In the genomic region with DNA sequence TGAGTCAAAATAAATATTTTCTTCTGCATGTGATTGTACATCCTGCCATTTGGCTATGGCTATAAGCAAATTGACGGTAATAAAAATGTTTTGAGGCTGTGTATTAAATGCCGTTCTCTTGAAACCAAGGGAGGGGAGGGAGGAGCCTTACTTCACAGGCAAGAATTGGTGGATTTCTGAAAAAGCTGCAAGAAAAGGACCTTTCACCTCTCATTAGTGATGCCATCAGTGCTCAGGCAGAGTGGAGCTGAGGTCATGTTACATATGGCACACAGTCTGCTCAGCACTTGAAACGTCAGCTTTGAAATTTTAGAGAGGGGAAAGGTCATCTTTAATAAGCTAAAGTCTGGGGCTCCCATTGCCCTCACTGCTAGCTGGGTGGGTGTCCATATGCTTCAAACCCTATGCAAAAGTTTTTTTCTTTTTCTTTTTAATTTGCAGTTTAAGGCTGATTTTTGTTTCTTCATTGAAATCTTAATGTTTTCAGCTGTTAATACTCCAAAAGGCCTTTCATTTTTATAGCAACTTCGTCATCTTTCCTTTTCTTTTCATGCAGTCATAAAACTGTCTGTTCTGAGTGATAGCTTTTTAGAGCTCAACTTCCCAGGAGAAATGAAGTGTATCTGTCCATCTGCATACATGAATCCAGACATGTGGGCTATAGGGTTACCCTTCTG, we compare ENCODE assay signal across 1 cellular context.
A peak's percentile ranks its signal among the peaks of the same experiment; 100 is the strongest.
TF ChIP-seq lines count a peak whose summit lies in the region.

No MANE protein-coding gene starts in this region.

TF ChIP-seq in HepG2, 621 proteins besides CTCF, POLR2A, EP300 and RAD21 (continued from another document and continues in another):
- TF ChIP-seq, protein P1, sequence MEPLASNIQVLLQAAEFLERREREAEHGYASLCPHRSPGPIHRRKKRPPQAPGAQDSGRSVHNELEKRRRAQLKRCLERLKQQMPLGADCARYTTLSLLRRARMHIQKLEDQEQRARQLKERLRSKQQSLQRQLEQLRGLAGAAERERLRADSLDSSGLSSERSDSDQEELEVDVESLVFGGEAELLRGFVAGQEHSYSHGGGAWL (CRISPR knock-in tag; IDR thresholded peaks at IDR 0.05): no peak
- TF ChIP-seq, protein P2, sequence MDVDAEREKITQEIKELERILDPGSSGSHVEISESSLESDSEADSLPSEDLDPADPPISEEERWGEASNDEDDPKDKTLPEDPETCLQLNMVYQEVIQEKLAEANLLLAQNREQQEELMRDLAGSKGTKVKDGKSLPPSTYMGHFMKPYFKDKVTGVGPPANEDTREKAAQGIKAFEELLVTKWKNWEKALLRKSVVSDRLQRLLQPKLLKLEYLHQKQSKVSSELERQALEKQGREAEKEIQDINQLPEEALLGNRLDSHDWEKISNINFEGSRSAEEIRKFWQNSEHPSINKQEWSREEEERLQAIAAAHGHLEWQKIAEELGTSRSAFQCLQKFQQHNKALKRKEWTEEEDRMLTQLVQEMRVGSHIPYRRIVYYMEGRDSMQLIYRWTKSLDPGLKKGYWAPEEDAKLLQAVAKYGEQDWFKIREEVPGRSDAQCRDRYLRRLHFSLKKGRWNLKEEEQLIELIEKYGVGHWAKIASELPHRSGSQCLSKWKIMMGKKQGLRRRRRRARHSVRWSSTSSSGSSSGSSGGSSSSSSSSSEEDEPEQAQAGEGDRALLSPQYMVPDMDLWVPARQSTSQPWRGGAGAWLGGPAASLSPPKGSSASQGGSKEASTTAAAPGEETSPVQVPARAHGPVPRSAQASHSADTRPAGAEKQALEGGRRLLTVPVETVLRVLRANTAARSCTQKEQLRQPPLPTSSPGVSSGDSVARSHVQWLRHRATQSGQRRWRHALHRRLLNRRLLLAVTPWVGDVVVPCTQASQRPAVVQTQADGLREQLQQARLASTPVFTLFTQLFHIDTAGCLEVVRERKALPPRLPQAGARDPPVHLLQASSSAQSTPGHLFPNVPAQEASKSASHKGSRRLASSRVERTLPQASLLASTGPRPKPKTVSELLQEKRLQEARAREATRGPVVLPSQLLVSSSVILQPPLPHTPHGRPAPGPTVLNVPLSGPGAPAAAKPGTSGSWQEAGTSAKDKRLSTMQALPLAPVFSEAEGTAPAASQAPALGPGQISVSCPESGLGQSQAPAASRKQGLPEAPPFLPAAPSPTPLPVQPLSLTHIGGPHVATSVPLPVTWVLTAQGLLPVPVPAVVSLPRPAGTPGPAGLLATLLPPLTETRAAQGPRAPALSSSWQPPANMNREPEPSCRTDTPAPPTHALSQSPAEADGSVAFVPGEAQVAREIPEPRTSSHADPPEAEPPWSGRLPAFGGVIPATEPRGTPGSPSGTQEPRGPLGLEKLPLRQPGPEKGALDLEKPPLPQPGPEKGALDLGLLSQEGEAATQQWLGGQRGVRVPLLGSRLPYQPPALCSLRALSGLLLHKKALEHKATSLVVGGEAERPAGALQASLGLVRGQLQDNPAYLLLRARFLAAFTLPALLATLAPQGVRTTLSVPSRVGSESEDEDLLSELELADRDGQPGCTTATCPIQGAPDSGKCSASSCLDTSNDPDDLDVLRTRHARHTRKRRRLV (CRISPR knock-in tag; IDR thresholded peaks at IDR 0.05): no peak
- TF ChIP-seq ZFP36L2 (CRISPR knock-in tag; IDR thresholded peaks at IDR 0.05) (no peak), PAF1 (CRISPR knock-in tag; IDR thresholded peaks at IDR 0.05) (no peak), AGO2 (optimal IDR thresholded peaks at IDR 0.05; ENCODE audit: low read depth, low read length) (no peak), CHD4 (IDR thresholded peaks at IDR 0.05; ENCODE audit: borderline replicate concordance, low read length) (no peak), HOXA7 (CRISPR knock-in tag; IDR thresholded peaks at IDR 0.05) (no peak), SSRP1 (CRISPR knock-in tag; IDR thresholded peaks at IDR 0.05) (no peak), RARA (CRISPR knock-in tag; IDR thresholded peaks at IDR 0.05) (peak; percentile 65; the same call in 1 of the 2 replicates), HOXD1 (CRISPR knock-in tag; IDR thresholded peaks at IDR 0.05) (no peak), ZNF562 (CRISPR knock-in tag; IDR thresholded peaks at IDR 0.05; ENCODE audit: borderline replicate concordance) (no peak), CBX1 (IDR thresholded peaks at IDR 0.05; ENCODE audit: low read depth) (no peak), ZNF383 (CRISPR knock-in tag; IDR thresholded peaks at IDR 0.05; ENCODE audit: borderline replicate concordance) (no peak), ATAD3A (CRISPR knock-in tag; IDR thresholded peaks at IDR 0.05) (no peak), SP1 (IDR thresholded peaks at IDR 0.05) (no peak), SP1 (CRISPR knock-in tag; IDR thresholded peaks at IDR 0.05) (no peak), ARHGAP35 (CRISPR knock-in tag; IDR thresholded peaks at IDR 0.05; ENCODE audit: borderline replicate concordance) (no peak), ZNF709 (CRISPR knock-in tag; IDR thresholded peaks at IDR 0.05) (no peak)
- TF ChIP-seq, protein P3, sequence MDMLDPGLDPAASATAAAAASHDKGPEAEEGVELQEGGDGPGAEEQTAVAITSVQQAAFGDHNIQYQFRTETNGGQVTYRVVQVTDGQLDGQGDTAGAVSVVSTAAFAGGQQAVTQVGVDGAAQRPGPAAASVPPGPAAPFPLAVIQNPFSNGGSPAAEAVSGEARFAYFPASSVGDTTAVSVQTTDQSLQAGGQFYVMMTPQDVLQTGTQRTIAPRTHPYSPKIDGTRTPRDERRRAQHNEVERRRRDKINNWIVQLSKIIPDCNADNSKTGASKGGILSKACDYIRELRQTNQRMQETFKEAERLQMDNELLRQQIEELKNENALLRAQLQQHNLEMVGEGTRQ (IDR thresholded peaks at IDR 0.05; ENCODE audit: low read depth, low read length): no peak
- TF ChIP-seq, protein P3 (CRISPR knock-in tag; IDR thresholded peaks at IDR 0.05; ENCODE audit: borderline replicate concordance): no peak
- TF ChIP-seq, protein P4, sequence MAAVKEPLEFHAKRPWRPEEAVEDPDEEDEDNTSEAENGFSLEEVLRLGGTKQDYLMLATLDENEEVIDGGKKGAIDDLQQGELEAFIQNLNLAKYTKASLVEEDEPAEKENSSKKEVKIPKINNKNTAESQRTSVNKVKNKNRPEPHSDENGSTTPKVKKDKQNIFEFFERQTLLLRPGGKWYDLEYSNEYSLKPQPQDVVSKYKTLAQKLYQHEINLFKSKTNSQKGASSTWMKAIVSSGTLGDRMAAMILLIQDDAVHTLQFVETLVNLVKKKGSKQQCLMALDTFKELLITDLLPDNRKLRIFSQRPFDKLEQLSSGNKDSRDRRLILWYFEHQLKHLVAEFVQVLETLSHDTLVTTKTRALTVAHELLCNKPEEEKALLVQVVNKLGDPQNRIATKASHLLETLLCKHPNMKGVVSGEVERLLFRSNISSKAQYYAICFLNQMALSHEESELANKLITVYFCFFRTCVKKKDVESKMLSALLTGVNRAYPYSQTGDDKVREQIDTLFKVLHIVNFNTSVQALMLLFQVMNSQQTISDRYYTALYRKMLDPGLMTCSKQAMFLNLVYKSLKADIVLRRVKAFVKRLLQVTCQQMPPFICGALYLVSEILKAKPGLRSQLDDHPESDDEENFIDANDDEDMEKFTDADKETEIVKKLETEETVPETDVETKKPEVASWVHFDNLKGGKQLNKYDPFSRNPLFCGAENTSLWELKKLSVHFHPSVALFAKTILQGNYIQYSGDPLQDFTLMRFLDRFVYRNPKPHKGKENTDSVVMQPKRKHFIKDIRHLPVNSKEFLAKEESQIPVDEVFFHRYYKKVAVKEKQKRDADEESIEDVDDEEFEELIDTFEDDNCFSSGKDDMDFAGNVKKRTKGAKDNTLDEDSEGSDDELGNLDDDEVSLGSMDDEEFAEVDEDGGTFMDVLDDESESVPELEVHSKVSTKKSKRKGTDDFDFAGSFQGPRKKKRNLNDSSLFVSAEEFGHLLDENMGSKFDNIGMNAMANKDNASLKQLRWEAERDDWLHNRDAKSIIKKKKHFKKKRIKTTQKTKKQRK (IDR thresholded peaks at IDR 0.05; ENCODE audit: low read length): no peak
- TF ChIP-seq, protein P5, sequence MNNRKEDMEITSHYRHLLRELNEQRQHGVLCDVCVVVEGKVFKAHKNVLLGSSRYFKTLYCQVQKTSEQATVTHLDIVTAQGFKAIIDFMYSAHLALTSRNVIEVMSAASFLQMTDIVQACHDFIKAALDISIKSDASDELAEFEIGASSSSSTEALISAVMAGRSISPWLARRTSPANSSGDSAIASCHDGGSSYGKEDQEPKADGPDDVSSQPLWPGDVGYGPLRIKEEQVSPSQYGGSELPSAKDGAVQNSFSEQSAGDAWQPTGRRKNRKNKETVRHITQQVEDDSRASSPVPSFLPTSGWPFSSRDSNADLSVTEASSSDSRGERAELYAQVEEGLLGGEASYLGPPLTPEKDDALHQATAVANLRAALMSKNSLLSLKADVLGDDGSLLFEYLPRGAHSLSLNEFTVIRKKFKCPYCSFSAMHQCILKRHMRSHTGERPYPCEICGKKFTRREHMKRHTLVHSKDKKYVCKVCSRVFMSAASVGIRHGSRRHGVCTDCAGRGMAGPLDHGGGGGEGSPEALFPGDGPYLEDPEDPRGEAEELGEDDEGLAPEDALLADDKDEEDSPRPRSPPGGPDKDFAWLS (CRISPR knock-in tag; IDR thresholded peaks at IDR 0.05; ENCODE audit: borderline replicate concordance): no peak
- TF ChIP-seq, protein P6, sequence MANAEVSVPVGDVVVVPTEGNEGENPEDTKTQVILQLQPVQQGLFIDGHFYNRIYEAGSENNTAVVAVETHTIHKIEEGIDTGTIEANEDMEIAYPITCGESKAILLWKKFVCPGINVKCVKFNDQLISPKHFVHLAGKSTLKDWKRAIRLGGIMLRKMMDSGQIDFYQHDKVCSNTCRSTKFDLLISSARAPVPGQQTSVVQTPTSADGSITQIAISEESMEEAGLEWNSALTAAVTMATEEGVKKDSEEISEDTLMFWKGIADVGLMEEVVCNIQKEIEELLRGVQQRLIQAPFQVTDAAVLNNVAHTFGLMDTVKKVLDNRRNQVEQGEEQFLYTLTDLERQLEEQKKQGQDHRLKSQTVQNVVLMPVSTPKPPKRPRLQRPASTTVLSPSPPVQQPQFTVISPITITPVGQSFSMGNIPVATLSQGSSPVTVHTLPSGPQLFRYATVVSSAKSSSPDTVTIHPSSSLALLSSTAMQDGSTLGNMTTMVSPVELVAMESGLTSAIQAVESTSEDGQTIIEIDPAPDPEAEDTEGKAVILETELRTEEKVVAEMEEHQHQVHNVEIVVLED (CRISPR knock-in tag; IDR thresholded peaks at IDR 0.05; ENCODE audit: borderline replicate concordance): no peak
- TF ChIP-seq, protein P7, sequence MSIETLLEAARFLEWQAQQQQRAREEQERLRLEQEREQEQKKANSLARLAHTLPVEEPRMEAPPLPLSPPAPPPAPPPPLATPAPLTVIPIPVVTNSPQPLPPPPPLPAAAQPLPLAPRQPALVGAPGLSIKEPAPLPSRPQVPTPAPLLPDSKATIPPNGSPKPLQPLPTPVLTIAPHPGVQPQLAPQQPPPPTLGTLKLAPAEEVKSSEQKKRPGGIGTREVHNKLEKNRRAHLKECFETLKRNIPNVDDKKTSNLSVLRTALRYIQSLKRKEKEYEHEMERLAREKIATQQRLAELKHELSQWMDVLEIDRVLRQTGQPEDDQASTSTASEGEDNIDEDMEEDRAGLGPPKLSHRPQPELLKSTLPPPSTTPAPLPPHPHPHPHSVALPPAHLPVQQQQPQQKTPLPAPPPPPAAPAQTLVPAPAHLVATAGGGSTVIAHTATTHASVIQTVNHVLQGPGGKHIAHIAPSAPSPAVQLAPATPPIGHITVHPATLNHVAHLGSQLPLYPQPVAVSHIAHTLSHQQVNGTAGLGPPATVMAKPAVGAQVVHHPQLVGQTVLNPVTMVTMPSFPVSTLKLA (IDR thresholded peaks at IDR 0.05): no peak
- TF ChIP-seq, protein P8, sequence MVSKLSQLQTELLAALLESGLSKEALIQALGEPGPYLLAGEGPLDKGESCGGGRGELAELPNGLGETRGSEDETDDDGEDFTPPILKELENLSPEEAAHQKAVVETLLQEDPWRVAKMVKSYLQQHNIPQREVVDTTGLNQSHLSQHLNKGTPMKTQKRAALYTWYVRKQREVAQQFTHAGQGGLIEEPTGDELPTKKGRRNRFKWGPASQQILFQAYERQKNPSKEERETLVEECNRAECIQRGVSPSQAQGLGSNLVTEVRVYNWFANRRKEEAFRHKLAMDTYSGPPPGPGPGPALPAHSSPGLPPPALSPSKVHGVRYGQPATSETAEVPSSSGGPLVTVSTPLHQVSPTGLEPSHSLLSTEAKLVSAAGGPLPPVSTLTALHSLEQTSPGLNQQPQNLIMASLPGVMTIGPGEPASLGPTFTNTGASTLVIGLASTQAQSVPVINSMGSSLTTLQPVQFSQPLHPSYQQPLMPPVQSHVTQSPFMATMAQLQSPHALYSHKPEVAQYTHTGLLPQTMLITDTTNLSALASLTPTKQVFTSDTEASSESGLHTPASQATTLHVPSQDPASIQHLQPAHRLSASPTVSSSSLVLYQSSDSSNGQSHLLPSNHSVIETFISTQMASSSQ (IDR thresholded peaks at IDR 0.05; ENCODE audit: low read depth): no peak
- TF ChIP-seq, protein P8 (CRISPR knock-in tag; IDR thresholded peaks at IDR 0.05; ENCODE audit: borderline replicate concordance): no peak
- TF ChIP-seq, protein P9, sequence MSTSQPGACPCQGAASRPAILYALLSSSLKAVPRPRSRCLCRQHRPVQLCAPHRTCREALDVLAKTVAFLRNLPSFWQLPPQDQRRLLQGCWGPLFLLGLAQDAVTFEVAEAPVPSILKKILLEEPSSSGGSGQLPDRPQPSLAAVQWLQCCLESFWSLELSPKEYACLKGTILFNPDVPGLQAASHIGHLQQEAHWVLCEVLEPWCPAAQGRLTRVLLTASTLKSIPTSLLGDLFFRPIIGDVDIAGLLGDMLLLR (CRISPR knock-in tag; IDR thresholded peaks at IDR 0.05): no peak
